Comparison of ENCODE assay signal across 1 cellular context in genomic region chr9:110252509-110253139, GRCh38.
TF ChIP-seq lines count a peak whose summit lies in the region.

No MANE protein-coding gene starts in this region.

TF ChIP-seq in WTC11, 78 proteins besides CTCF, POLR2A, EP300 and RAD21 (continued from another document):
- TF ChIP-seq AR (CRISPR knock-in tag; IDR thresholded peaks at IDR 0.05) (no peak), ZNF232 (CRISPR knock-in tag; IDR thresholded peaks at IDR 0.05) (no peak)
